ENCODE assay signal across 9 cellular contexts in the genomic region with DNA sequence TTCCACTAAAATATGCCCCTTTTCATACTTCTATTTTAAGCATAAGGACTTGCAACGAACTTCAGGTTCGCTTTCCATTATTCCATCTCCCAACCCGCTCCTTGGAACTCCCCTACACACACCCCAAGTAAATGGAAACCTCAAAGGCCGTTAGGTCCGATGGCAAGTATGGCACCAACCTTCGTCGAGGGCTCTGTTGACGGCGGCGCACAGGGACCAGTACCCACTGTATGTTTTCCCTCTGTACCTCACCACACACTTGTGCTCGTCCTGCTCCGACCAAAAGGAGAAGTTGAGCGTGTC. TPM values are rescaled to one million over a fixed set of nuclear protein-coding genes. Genes with fewer than 3 reads are reported as not detected.
DNase-seq lines count a peak whose midpoint lies in the region; ATAC-seq and TF ChIP-seq lines count a peak whose summit lies in the region.
"Had no signal": no experiment of that assay in that cellular context is flagged by ENCODE, and none has a peak within 500 bp of the region (broad histone marks: within the 10 kb centered on the region; RNA-seq: fewer than 3 reads in every experiment).

No MANE protein-coding gene starts in this region.

- H2AFZ ChIP-seq in OCI-LY7 (ENCODE audit: low read length): peak overlapping the region; percentile 81

- H3K4me1 ChIP-seq in OCI-LY7 (ENCODE audit: insufficient read depth, low read length, poor library complexity, severe bottlenecking): peaks cover 17% of the 10 kb centered on the region
- H3K4me1 ChIP-seq in ectodermal cell (ENCODE audit: control insufficient read depth, insufficient read depth, low read length): no peaks in the 10 kb centered on the region

- no peaks in the 10 kb centered on the region for H3K27me3 Mint-ChIP-seq in activated CD4-positive, alpha-beta T cell treated with anti-CD3 and anti-CD28 coated beads, Interleukin-2, amount 10 ng/mL, durations not matched to agents 24 days and 14 days
- no peaks in the 10 kb centered on the region for H3K27me3 Mint-ChIP-seq in natural killer cell treated with Interleukin-12 subunit alpha and Interleukin-12 subunit beta and Interleukin-15 and Interleukin-18, amount 100 ng/mL, for 72 hours
- H3K27me3 Mint-ChIP-seq: brain had no signal

- H3K9me3 ChIP-seq in OCI-LY7 (ENCODE audit: low read length): no peaks in the 10 kb centered on the region
- no peaks in the 10 kb centered on the region for H3K9me3 ChIP-seq in ectodermal cell (ENCODE audit: control insufficient read depth, low read length)

- no peaks in the 10 kb centered on the region for H3K27me3 ChIP-seq in ectodermal cell (ENCODE audit: control insufficient read depth, insufficient read depth, low read length, poor library complexity, severe bottlenecking)

- H3K27ac ChIP-seq in OCI-LY7 (ENCODE audit: low read depth, low read length, poor library complexity, severe bottlenecking): peak overlapping the region; percentile 44
- no peak overlapping the region for H3K27ac ChIP-seq in ectodermal cell (ENCODE audit: insufficient read depth, low read depth, low read length, poor library complexity, severe bottlenecking)

- peak overlapping the region; percentile 90 for H3K4me2 ChIP-seq in OCI-LY7 (ENCODE audit: low read length)

- TF ChIP-seq CTCF in OCI-LY7 (conservative IDR thresholded peaks at IDR 0.05; ENCODE audit: low read length): no peak

- intact Hi-C loops in activated CD4-positive, alpha-beta T cell treated with anti-CD3 and anti-CD28 coated beads, Interleukin-2, amount 10 ng/mL, durations not matched to agents 24 days and 14 days (cut with micrococcal nuclease): loop anchor here (1.0 to 10.0 kb wide), 3 partner anchors 24 to 339 kb away; a partner anchor contains a TSS
- intact Hi-C loops in OCI-LY7 (cut with micrococcal nuclease; ENCODE audit: unreplicated experiment): no loop called here

- DNase-seq in activated CD4-positive, alpha-beta T cell treated with anti-CD3 and anti-CD28 coated beads, Interleukin-2, amount 10 ng/mL, durations not matched to agents 24 days and 14 days: no peak
- DNase-seq in activated CD4-positive, alpha-beta T cell treated with anti-CD3 and anti-CD28 coated beads for 1 hour: no peak
- DNase-seq in OCI-LY7 (ENCODE audit: low spot score) (peak; percentile 38), cortex of kidney (lab: John Stamatoyannopoulos, UW) (no peak), GOT3 (lab: John Stamatoyannopoulos, UW) (no peak)
- no peak for DNase-seq in natural killer cell treated with Interleukin-12 subunit alpha and Interleukin-12 subunit beta and Interleukin-15 and Interleukin-18, amount 100 ng/mL, for 72 hours (ENCODE audit: low spot score)

- H4K20me1 ChIP-seq in OCI-LY7 (ENCODE audit: insufficient read depth, low read length): no peaks in the 10 kb centered on the region

- POLR2A ChIA-PET in OCI-LY7 (lab: Charles Lee): no interaction called here

- 68 to 82% methylated on average over 13 of the region's 13 CpGs for WGBS in ectodermal cell, 2 experiments

- ATAC-seq in natural killer cell treated with Interleukin-12 subunit alpha and Interleukin-12 subunit beta and Interleukin-15 and Interleukin-18, amount 100 ng/mL, for 72 hours: peak in 1 of 2 donors; percentile 56
- no peak for ATAC-seq in HG03108 (IDR thresholded peaks at IDR 0.05; ENCODE audit: unreplicated experiment)

- CTCF ChIA-PET in OCI-LY7 (lab: Charles Lee; ENCODE audit: unreplicated experiment): no interaction called here

- H3K9me2 ChIP-seq in OCI-LY7 (ENCODE audit: insufficient read depth, low read length): no peaks in the 10 kb centered on the region

- no peaks in the 10 kb centered on the region; the same call in none of the 2 replicates for H3K36me3 ChIP-seq in OCI-LY7 (ENCODE audit: insufficient read depth, low read length)
- H3K36me3 ChIP-seq in ectodermal cell (ENCODE audit: control insufficient read depth, insufficient read depth, low read length): no peaks in the 10 kb centered on the region

- peak overlapping the region; percentile 97 for H3K27ac Mint-ChIP-seq in activated CD4-positive, alpha-beta T cell treated with anti-CD3 and anti-CD28 coated beads, Interleukin-2, amount 10 ng/mL, durations not matched to agents 24 days and 14 days
- peak overlapping the region; percentile 100 for H3K27ac Mint-ChIP-seq in natural killer cell treated with Interleukin-12 subunit alpha and Interleukin-12 subunit beta and Interleukin-15 and Interleukin-18, amount 100 ng/mL, for 72 hours
- H3K27ac Mint-ChIP-seq: brain had no signal

- H3K4me3 Mint-ChIP-seq in activated CD4-positive, alpha-beta T cell treated with anti-CD3 and anti-CD28 coated beads, Interleukin-2, amount 10 ng/mL, durations not matched to agents 24 days and 14 days: peak overlapping the region; percentile 99
- H3K4me3 Mint-ChIP-seq in natural killer cell treated with Interleukin-12 subunit alpha and Interleukin-12 subunit beta and Interleukin-15 and Interleukin-18, amount 100 ng/mL, for 72 hours: peak overlapping the region; percentile 97

- H3K36me3 Mint-ChIP-seq in activated CD4-positive, alpha-beta T cell treated with anti-CD3 and anti-CD28 coated beads, Interleukin-2, amount 10 ng/mL, durations not matched to agents 24 days and 14 days (ENCODE audit: low read depth): peaks cover 26% of the 10 kb centered on the region
- H3K36me3 Mint-ChIP-seq in natural killer cell treated with Interleukin-12 subunit alpha and Interleukin-12 subunit beta and Interleukin-15 and Interleukin-18, amount 100 ng/mL, for 72 hours: no peaks in the 10 kb centered on the region
- H3K36me3 Mint-ChIP-seq: brain had no signal

- H3K4me3 ChIP-seq in OCI-LY7 (ENCODE audit: low read depth, low read length, poor library complexity, severe bottlenecking): peak overlapping the region; percentile 78
- H3K4me3 ChIP-seq in ectodermal cell (ENCODE audit: insufficient read depth, low read depth, low read length): peak overlapping the region; percentile 48

- H3K79me2 ChIP-seq in OCI-LY7 (ENCODE audit: insufficient read depth, low read depth, low read length): peaks cover 10% of the 10 kb centered on the region; the same call in 1 of the 2 replicates

- H3K9me3 Mint-ChIP-seq in activated CD4-positive, alpha-beta T cell treated with anti-CD3 and anti-CD28 coated beads, Interleukin-2, amount 10 ng/mL, durations not matched to agents 24 days and 14 days: no peaks in the 10 kb centered on the region
- no peaks in the 10 kb centered on the region for H3K9me3 Mint-ChIP-seq in natural killer cell treated with Interleukin-12 subunit alpha and Interleukin-12 subunit beta and Interleukin-15 and Interleukin-18, amount 100 ng/mL, for 72 hours

- peaks cover 12% of the 10 kb centered on the region for H3K4me1 Mint-ChIP-seq in activated CD4-positive, alpha-beta T cell treated with anti-CD3 and anti-CD28 coated beads, Interleukin-2, amount 10 ng/mL, durations not matched to agents 24 days and 14 days
- peaks cover 17 to 18% of the 10 kb centered on the region in 2 donors for H3K4me1 Mint-ChIP-seq in natural killer cell treated with Interleukin-12 subunit alpha and Interleukin-12 subunit beta and Interleukin-15 and Interleukin-18, amount 100 ng/mL, for 72 hours (ENCODE audit: low read depth in 2 of 2)
- H3K4me1 Mint-ChIP-seq: brain had no signal

- BruUV-seq in OCI-LY7 (replicated peaks; lab: Mats Ljungman, UMichigan): no TSS peak

RNA-seq across cellular contexts. Expression of a gene that starts 24.1 kb away (rescaled TPM):
- total RNA-seq in activated CD4-positive, alpha-beta T cell treated with anti-CD3 and anti-CD28 coated beads, Interleukin-2, amount 10 ng/mL, durations not matched to agents 24 days and 14 days: 892 and 897 TPM in 2 replicates
- total RNA-seq in OCI-LY7 (2014; rRNA removed; shearing (Covaris generic)): 592 and 700 TPM in 2 replicates
- 768 and 787 TPM in 2 replicates for total RNA-seq in OCI-LY7 (2022)
- polyA plus RNA-seq in ectodermal cell (2013, experiment 1 of 4): 1,275 TPM
- 1,111 TPM for polyA plus RNA-seq in ectodermal cell (2013, experiment 2 of 4)
- polyA plus RNA-seq in ectodermal cell (2013, experiment 3 of 4): 781 TPM
- polyA plus RNA-seq in ectodermal cell (2013, experiment 4 of 4): 878 TPM
- total RNA-seq in natural killer cell treated with Interleukin-12 subunit alpha and Interleukin-12 subunit beta and Interleukin-15 and Interleukin-18, amount 100 ng/mL, for 72 hours: 100 to 1,000 TPM; 545 to 772 TPM

RNA-seq across cellular contexts. Expression of a gene that starts 24.7 kb away (rescaled TPM):
- 28.9 and 29.3 TPM in 2 replicates for total RNA-seq in activated CD4-positive, alpha-beta T cell treated with anti-CD3 and anti-CD28 coated beads, Interleukin-2, amount 10 ng/mL, durations not matched to agents 24 days and 14 days
- total RNA-seq in OCI-LY7 (2014; rRNA removed; shearing (Covaris generic)): 10.0 and 16.7 TPM in 2 replicates
- 44.3 and 46.2 TPM in 2 replicates for total RNA-seq in OCI-LY7 (2022)
- 34.8 TPM for polyA plus RNA-seq in ectodermal cell (2013, experiment 1 of 4)
- 35.0 TPM for polyA plus RNA-seq in ectodermal cell (2013, experiment 2 of 4)
- 34.2 TPM for polyA plus RNA-seq in ectodermal cell (2013, experiment 3 of 4)
- polyA plus RNA-seq in ectodermal cell (2013, experiment 4 of 4): 35.4 TPM
- 10 to 100 TPM; 12.8 to 16.1 TPM for total RNA-seq in natural killer cell treated with Interleukin-12 subunit alpha and Interleukin-12 subunit beta and Interleukin-15 and Interleukin-18, amount 100 ng/mL, for 72 hours

RNA-seq across cellular contexts. Expression of a gene that starts 34.7 kb away (rescaled TPM):
- total RNA-seq in activated CD4-positive, alpha-beta T cell treated with anti-CD3 and anti-CD28 coated beads, Interleukin-2, amount 10 ng/mL, durations not matched to agents 24 days and 14 days: 2.4 and 2.7 TPM in 2 replicates
- 5.6 and 6.0 TPM in 2 replicates for total RNA-seq in OCI-LY7 (2014; rRNA removed; shearing (Covaris generic))
- total RNA-seq in OCI-LY7 (2022): 7.3 and 9.1 TPM in 2 replicates
- 10.0 TPM for polyA plus RNA-seq in ectodermal cell (2013, experiment 1 of 4)
- 6.9 TPM for polyA plus RNA-seq in ectodermal cell (2013, experiment 2 of 4)
- polyA plus RNA-seq in ectodermal cell (2013, experiment 3 of 4): 5.4 TPM
- polyA plus RNA-seq in ectodermal cell (2013, experiment 4 of 4): 7.3 TPM
- 1 to 10 TPM; 2.6 to 4.0 TPM for total RNA-seq in natural killer cell treated with Interleukin-12 subunit alpha and Interleukin-12 subunit beta and Interleukin-15 and Interleukin-18, amount 100 ng/mL, for 72 hours
